In the genomic region with DNA sequence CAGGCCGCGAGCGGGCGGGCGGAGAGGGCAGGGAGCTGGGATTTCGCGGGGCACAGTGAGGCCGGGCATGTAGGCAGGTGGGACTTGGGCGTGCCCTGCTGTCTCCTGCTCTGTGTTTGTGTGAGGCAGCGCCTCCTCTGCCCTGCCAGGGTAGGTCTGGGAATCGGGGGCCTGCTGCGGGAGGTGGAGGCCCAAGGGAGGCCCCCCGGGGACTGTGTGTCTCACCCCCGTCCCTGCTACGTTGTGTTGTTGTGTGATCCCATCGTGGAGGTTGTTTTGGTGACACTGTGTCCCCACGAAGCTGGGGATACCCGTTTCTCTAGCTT, we compare ENCODE assay signal across 13 cellular contexts. TPM values are rescaled to one million over a fixed set of nuclear protein-coding genes. Genes with fewer than 3 reads are reported as not detected.
DNase-seq lines count a peak whose midpoint lies in the region; ATAC-seq, FAIRE-seq and TF ChIP-seq lines count a peak whose summit lies in the region.
"Had no signal": no experiment of that assay in that cellular context is flagged by ENCODE, and none has a peak within 500 bp of the region (broad histone marks: within the 10 kb centered on the region; RNA-seq: fewer than 3 reads in every experiment).

No MANE protein-coding gene starts in this region.

- POLR2A ChIA-PET in CD4-positive, alpha-beta T cell (lab: Charles Lee), result no interaction called here

- H3K36me3 ChIP-seq in H7 (replicated peaks; ENCODE audit: control insufficient read depth, insufficient read depth, low read length), result no peaks in the 10 kb centered on the region
- H3K36me3 ChIP-seq in colonic mucosa, result no peaks in the 10 kb centered on the region
- H3K36me3 ChIP-seq in liver (ENCODE audit: control insufficient read depth in 4 of 4, insufficient read depth in 3 of 4, low read depth in 1 of 4, low read length in 3 of 4), result no peaks in the 10 kb centered on the region
- peaks cover 0 to 3% (median 2%) of the 10 kb centered on the region in 3 donors for H3K36me3 ChIP-seq in skeletal muscle tissue (ENCODE audit: control insufficient read depth in 3 of 3, insufficient read depth in 3 of 3, low read length in 3 of 3)

- peak overlapping the region; percentile 60 to 75 for H3K9ac ChIP-seq in colonic mucosa (ENCODE audit: low read depth in 2 of 2, low read length in 2 of 2)
- peak overlapping the region; percentile 78 to 79 for H3K9ac ChIP-seq in liver (ENCODE audit: low read depth in 1 of 2, low read length in 2 of 2)
- peak overlapping the region; percentile 86 to 99 (median 98) for H3K9ac ChIP-seq in skeletal muscle tissue (ENCODE audit: low read depth in 1 of 3, low read length in 3 of 3)

- DNase-seq in H7, result peak; percentile 63
- DNase-seq in colonic mucosa, result no peak
- no peak for DNase-seq in CD4-positive, alpha-beta T cell
- DNase-seq in frontal cortex (ENCODE audit: low spot score in 2 of 2), result no peak
- no peak for DNase-seq in NCI-H748 treated with DMSO at 0.1 percent for 48 hours (lab: John Stamatoyannopoulos, UW)
- DNase-seq: foreskin keratinocyte, NCI-H2029 treated with DMSO at 0.1 percent for 48 hours had no signal

- H3K4me1 Mint-ChIP-seq in CD4-positive, alpha-beta T cell (ENCODE audit: low read depth), result peaks cover 40% of the 10 kb centered on the region

- no peak for TF ChIP-seq RAD21 in liver (IDR thresholded peaks at IDR 0.05)

- intact Hi-C loops in colonic mucosa (cut with DNase I), result no loop called here
- intact Hi-C loops in CD4-positive, alpha-beta T cell (cut with DNase I, micrococcal nuclease), result no loop called here

- H3K27me3 ChIP-seq in H7 (ENCODE audit: control insufficient read depth, insufficient read depth, low read length) (peaks cover 23% of the 10 kb centered on the region), colonic mucosa (peaks cover 7% of the 10 kb centered on the region), liver (ENCODE audit: control insufficient read depth in 4 of 4, insufficient read depth in 4 of 4, low read length in 3 of 4) (no peaks in the 10 kb centered on the region), skeletal muscle tissue (ENCODE audit: control insufficient read depth in 3 of 3, insufficient read depth in 3 of 3, low read length in 3 of 3) (no peaks in the 10 kb centered on the region)
- no peaks in the 10 kb centered on the region for H3K27me3 ChIP-seq in CD4-positive, alpha-beta T cell (ENCODE audit: control insufficient read depth, insufficient read depth, low read length)

- no peaks in the 10 kb centered on the region for H3K9me3 ChIP-seq in colonic mucosa
- no peaks in the 10 kb centered on the region for H3K9me3 ChIP-seq in liver (ENCODE audit: control insufficient read depth in 4 of 4, low read length in 3 of 4)
- no peaks in the 10 kb centered on the region for H3K9me3 ChIP-seq in skeletal muscle tissue (ENCODE audit: control insufficient read depth in 3 of 3, low read length in 3 of 3)
- H3K9me3 ChIP-seq in CD4-positive, alpha-beta T cell (ENCODE audit: control insufficient read depth, low read length), result no peaks in the 10 kb centered on the region

- WGBS in liver, result 21% methylated on average over 18 of the region's 18 CpGs

- TF ChIP-seq CTCF in colonic mucosa (IDR thresholded peaks at IDR 0.05) (no peak), liver (IDR thresholded peaks at IDR 0.05; ENCODE audit: low read depth, low read length, missing input control) (no peak)
- TF ChIP-seq CTCF in CD4-positive, alpha-beta T cell (IDR thresholded peaks at IDR 0.05), result no peak

- H3K4me3 ChIP-seq in H7 (ENCODE audit: insufficient read depth, low read depth, low read length) (no peak overlapping the region), colonic mucosa (peak overlapping the region; percentile 15), liver (ENCODE audit: low read depth in 1 of 3, low read length in 3 of 3) (peak overlapping the region; percentile 21 to 68 (median 51)), skeletal muscle tissue (ENCODE audit: low read length in 3 of 3) (peak overlapping the region; percentile 88 to 93 (median 91))

- no peak overlapping the region for H3K4me3 Mint-ChIP-seq in CD4-positive, alpha-beta T cell

- CTCF ChIA-PET in CD4-positive, alpha-beta T cell (lab: Charles Lee), result no interaction called here

- H3K4me1 ChIP-seq in colonic mucosa (peaks cover 5% of the 10 kb centered on the region), liver (ENCODE audit: control insufficient read depth in 4 of 4, insufficient read depth in 4 of 4, low read length in 3 of 4) (peaks cover 18 to 54% (median 39%) of the 10 kb centered on the region in 4 donors), skeletal muscle tissue (ENCODE audit: control insufficient read depth in 3 of 3, insufficient read depth in 3 of 3, low read length in 3 of 3) (peaks cover 49 to 64% (median 52%) of the 10 kb centered on the region in 3 donors)

- no peaks in the 10 kb centered on the region for H3K36me3 Mint-ChIP-seq in CD4-positive, alpha-beta T cell (ENCODE audit: low read depth)

- H3K9me3 Mint-ChIP-seq in CD4-positive, alpha-beta T cell, result no peaks in the 10 kb centered on the region

- no peak overlapping the region for H3K27ac Mint-ChIP-seq in CD4-positive, alpha-beta T cell

- no peak for ATAC-seq in CD4-positive, alpha-beta T cell (ENCODE audit: poor library complexity)
- ATAC-seq in HG03175 (IDR thresholded peaks at IDR 0.05; ENCODE audit: unreplicated experiment), result no peak
- ATAC-seq: activated CD4-positive, CD25-positive, alpha-beta regulatory T cell treated with anti-CD3 and anti-CD28 coated beads, Interleukin-2, amount 50 U/mL, for 24 hours; foreskin keratinocyte had no signal

- no peak for FAIRE-seq in frontal cortex (lab: Jason Lieb, UNC)

- H3K27ac ChIP-seq in colonic mucosa, result peak overlapping the region; percentile 23
- peak overlapping the region; percentile 97 to 99 for H3K27ac ChIP-seq in liver (ENCODE audit: low read depth in 1 of 2, low read length in 2 of 2)
- H3K27ac ChIP-seq in skeletal muscle tissue (ENCODE audit: low read depth, low read length), result peak overlapping the region; percentile 94
- no peak overlapping the region for H3K27ac ChIP-seq in CD4-positive, alpha-beta T cell (ENCODE audit: low read depth, low read length)
- H3K27ac ChIP-seq: foreskin keratinocyte had no signal

- H3K27me3 Mint-ChIP-seq in CD4-positive, alpha-beta T cell, result no peaks in the 10 kb centered on the region

TF ChIP-seq in liver, 16 proteins besides CTCF, POLR2A, EP300 and RAD21 (continues in another document):
- TF ChIP-seq HNF4A (conservative IDR thresholded peaks at IDR 0.05), result no peak
- no peak for TF ChIP-seq RXRA (IDR thresholded peaks at IDR 0.05)
- no peak for TF ChIP-seq NR2F2 (IDR thresholded peaks at IDR 0.05)
- no peak for TF ChIP-seq YY1 (IDR thresholded peaks at IDR 0.05)
- TF ChIP-seq, protein P1, sequence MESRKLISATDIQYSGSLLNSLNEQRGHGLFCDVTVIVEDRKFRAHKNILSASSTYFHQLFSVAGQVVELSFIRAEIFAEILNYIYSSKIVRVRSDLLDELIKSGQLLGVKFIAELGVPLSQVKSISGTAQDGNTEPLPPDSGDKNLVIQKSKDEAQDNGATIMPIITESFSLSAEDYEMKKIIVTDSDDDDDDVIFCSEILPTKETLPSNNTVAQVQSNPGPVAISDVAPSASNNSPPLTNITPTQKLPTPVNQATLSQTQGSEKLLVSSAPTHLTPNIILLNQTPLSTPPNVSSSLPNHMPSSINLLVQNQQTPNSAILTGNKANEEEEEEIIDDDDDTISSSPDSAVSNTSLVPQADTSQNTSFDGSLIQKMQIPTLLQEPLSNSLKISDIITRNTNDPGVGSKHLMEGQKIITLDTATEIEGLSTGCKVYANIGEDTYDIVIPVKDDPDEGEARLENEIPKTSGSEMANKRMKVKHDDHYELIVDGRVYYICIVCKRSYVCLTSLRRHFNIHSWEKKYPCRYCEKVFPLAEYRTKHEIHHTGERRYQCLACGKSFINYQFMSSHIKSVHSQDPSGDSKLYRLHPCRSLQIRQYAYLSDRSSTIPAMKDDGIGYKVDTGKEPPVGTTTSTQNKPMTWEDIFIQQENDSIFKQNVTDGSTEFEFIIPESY (IDR thresholded peaks at IDR 0.05), result no peak

RNA-seq across cellular contexts. Expression of a gene that starts 1.0 kb away (rescaled TPM):
- 5.0 and 6.1 TPM in 2 replicates for total RNA-seq in H7 (2014; rRNA removed; shearing (Covaris generic))
- total RNA-seq in colonic mucosa, result 10 to 100 TPM in 1 of 2 donors, 1 to 10 TPM in 1; 8.8 to 15.1 TPM
- total RNA-seq in liver, result 10 to 100 TPM; 18.7 to 20.3 TPM
- polyA plus RNA-seq in liver, result 100 to 1,000 TPM; 123 to 146 TPM
- 45.4 TPM for total RNA-seq in skeletal muscle tissue
- 1 to 10 TPM; 2.1 to 2.4 TPM for total RNA-seq in CD4-positive, alpha-beta T cell
- total RNA-seq in frontal cortex, result not detected
- total RNA-seq: Daoy, H4 had no signal

RNA-seq across cellular contexts. Expression of a gene that starts 3.5 kb away (rescaled TPM):
- 1.3 and 1.8 TPM in 2 replicates for total RNA-seq in H7 (2014; rRNA removed; shearing (Covaris generic))
- under 1 TPM; 0.47 to 0.61 TPM for total RNA-seq in colonic mucosa
- total RNA-seq in liver, result under 1 TPM in 1 of 2 donors, not detected in 1; 0.08 TPM
- under 1 TPM in 1 of 2 donors, not detected in 1; 0.09 TPM for polyA plus RNA-seq in liver
- 0.52 TPM for total RNA-seq in skeletal muscle tissue
- total RNA-seq in CD4-positive, alpha-beta T cell, result 10 to 100 TPM; 15.3 to 15.6 TPM
- 10.6 TPM for total RNA-seq in frontal cortex

RNA-seq across cellular contexts. Expression of a gene that starts 4.7 kb away (rescaled TPM):
- total RNA-seq in H7 (2014; rRNA removed; shearing (Covaris generic)), result 2.9 and 10.4 TPM in 2 replicates
- 10 to 100 TPM in 1 of 2 donors, 1 to 10 TPM in 1; 5.8 to 10.2 TPM for total RNA-seq in colonic mucosa
- total RNA-seq in liver, result 1 to 10 TPM; 1.1 to 1.2 TPM
- 1 to 10 TPM in 1 of 2 donors, under 1 TPM in 1; 0.18 to 1.5 TPM for polyA plus RNA-seq in liver
- total RNA-seq in skeletal muscle tissue, result 5.2 TPM
- under 1 TPM; 0.69 to 0.70 TPM for total RNA-seq in CD4-positive, alpha-beta T cell
- total RNA-seq in frontal cortex, result 9.0 TPM
- total RNA-seq: Daoy, foreskin keratinocyte, H4 had no signal

RNA-seq across cellular contexts. Expression of a gene that starts 15.0 kb away (rescaled TPM):
- 101 and 115 TPM in 2 replicates for total RNA-seq in H7 (2014; rRNA removed; shearing (Covaris generic))
- total RNA-seq in colonic mucosa (10 to 100 TPM; 20.3 to 23.6 TPM), liver (1 to 10 TPM; 2.2 to 2.8 TPM), skeletal muscle tissue (7.3 TPM), frontal cortex (not detected)
- polyA plus RNA-seq in liver, result 10 to 100 TPM; 11.8 to 22.0 TPM
- total RNA-seq in CD4-positive, alpha-beta T cell, result 100 to 1,000 TPM; 587 to 615 TPM

RNA-seq across cellular contexts. Expression of a gene that starts 24.0 kb away (rescaled TPM):
- not detected in 2 replicates for total RNA-seq in H7 (2014; rRNA removed; shearing (Covaris generic))
- total RNA-seq in colonic mucosa, result 1,000 to 10,000 TPM; 1,386 to 2,836 TPM
- total RNA-seq in liver, result not detected
- polyA plus RNA-seq in liver, result under 1 TPM; 0.32 to 0.45 TPM
- total RNA-seq in skeletal muscle tissue, result not detected
- not detected for total RNA-seq in CD4-positive, alpha-beta T cell
- not detected for total RNA-seq in frontal cortex
- total RNA-seq: Daoy, H4 had no signal
